ENCODE assay signal across 22 cellular contexts in genomic region chr3:127763337-127763736, GRCh38. TPM values are rescaled to one million over a fixed set of nuclear protein-coding genes. Genes with fewer than 3 reads are reported as not detected.
DNase-seq lines count a peak whose midpoint lies in the region; ATAC-seq and TF ChIP-seq lines count a peak whose summit lies in the region.
"Had no signal": no experiment of that assay in that cellular context is flagged by ENCODE, and none has a peak within 500 bp of the region (broad histone marks: within the 10 kb centered on the region; RNA-seq: fewer than 3 reads in every experiment).

No MANE protein-coding gene starts in this region.

- H3K9me3 Mint-ChIP-seq in stimulated activated memory B cell treated with anti-CD40 and anti-IgM and Interleukin-4, amounts not matched to agents 10 μg/mL and 1 μg/mL and 100 μg/mL, for 72 hours, result peaks cover 3% of the 10 kb centered on the region
- H3K9me3 Mint-ChIP-seq in mesothelial cell of epicardium, result peaks cover 14% of the 10 kb centered on the region

- H3K9me3 ChIP-seq in Karpas-422 (ENCODE audit: low read length), result no peaks in the 10 kb centered on the region
- H3K9me3 ChIP-seq in testis, result no peaks in the 10 kb centered on the region
- H3K9me3 ChIP-seq: prostate gland had no signal

- peaks cover 68% of the 10 kb centered on the region for H3K4me1 ChIP-seq in Karpas-422 (ENCODE audit: low read length)
- peaks cover 14% of the 10 kb centered on the region for H3K4me1 ChIP-seq in testis
- H3K4me1 ChIP-seq: prostate gland had no signal

- no peaks in the 10 kb centered on the region for H3K36me3 ChIP-seq in Karpas-422 (ENCODE audit: insufficient read depth, low read length)
- H3K36me3 ChIP-seq in testis (ENCODE audit: low read depth, missing control alignments), result no peaks in the 10 kb centered on the region
- no peaks in the 10 kb centered on the region for H3K36me3 ChIP-seq in brain microvascular endothelial cell (replicated peaks)
- H3K36me3 ChIP-seq: neural progenitor cell, prostate gland had no signal

- H3K27ac Mint-ChIP-seq in stimulated activated memory B cell treated with anti-CD40 and anti-IgM and Interleukin-4, amounts not matched to agents 10 μg/mL and 1 μg/mL and 100 μg/mL, for 72 hours, result peak overlapping the region; percentile 92
- no peak overlapping the region for H3K27ac Mint-ChIP-seq in mesothelial cell of epicardium
- H3K27ac Mint-ChIP-seq: activated T-cell treated with anti-CD3 and anti-CD28 coated beads, Interleukin-2, amount 50 U/mL, for 24 hours; CD4-positive, alpha-beta T cell; neural progenitor cell had no signal

- peaks cover 30% of the 10 kb centered on the region for H3K79me2 ChIP-seq in Karpas-422 (ENCODE audit: low read length)

- WGBS in testis, 2 donors, result 91 to 92% methylated on average over 3 to 8 of the region's 8 CpGs

- H3K27me3 Mint-ChIP-seq in stimulated activated memory B cell treated with anti-CD40 and anti-IgM and Interleukin-4, amounts not matched to agents 10 μg/mL and 1 μg/mL and 100 μg/mL, for 72 hours, result no peaks in the 10 kb centered on the region
- no peaks in the 10 kb centered on the region for H3K27me3 Mint-ChIP-seq in mesothelial cell of epicardium (ENCODE audit: low read depth)

- H3K4me3 ChIP-seq in GM12865 (ENCODE audit: low read depth, low read length) (peak overlapping the region; percentile 58), Karpas-422 (ENCODE audit: low read length) (no peak overlapping the region), testis (no peak overlapping the region), brain microvascular endothelial cell (ENCODE audit: low read depth, low read length) (no peak overlapping the region)
- H3K4me3 ChIP-seq: neural progenitor cell, prostate gland had no signal

- no peak for TF ChIP-seq POLR2A in testis (IDR thresholded peaks at IDR 0.05)

- no peak for ATAC-seq in stimulated activated memory B cell treated with anti-CD40 and anti-IgM and Interleukin-4, amounts not matched to agents 10 μg/mL and 1 μg/mL and 100 μg/mL, for 72 hours
- ATAC-seq: PC-3 had no signal

- H3K27me3 ChIP-seq in Karpas-422 (ENCODE audit: low read length) (no peaks in the 10 kb centered on the region), layer of hippocampus (ENCODE audit: control insufficient read depth, insufficient read depth, low read length) (no peaks in the 10 kb centered on the region), testis (no peaks in the 10 kb centered on the region), brain microvascular endothelial cell (replicated peaks) (no peaks in the 10 kb centered on the region)
- H3K27me3 ChIP-seq: neural progenitor cell had no signal

- intact Hi-C loops in testis (cut with DNase I; ENCODE audit: low total_unique reads), result no loop called here

- peak overlapping the region; percentile 27 for H3K4me2 ChIP-seq in Karpas-422 (ENCODE audit: low read depth, low read length, poor library complexity, severe bottlenecking)
- H3K4me2 ChIP-seq: neural progenitor cell had no signal

- no peak overlapping the region for H2AFZ ChIP-seq in Karpas-422 (ENCODE audit: low read length)
- H2AFZ ChIP-seq: neural progenitor cell had no signal

- peak overlapping the region; percentile 31; the same call in 1 of the 2 replicates for H3K9ac ChIP-seq in Karpas-422 (ENCODE audit: low read length)
- H3K9ac ChIP-seq: neural progenitor cell had no signal

- no peak overlapping the region for H3K4me3 Mint-ChIP-seq in stimulated activated memory B cell treated with anti-CD40 and anti-IgM and Interleukin-4, amounts not matched to agents 10 μg/mL and 1 μg/mL and 100 μg/mL, for 72 hours
- no peak overlapping the region for H3K4me3 Mint-ChIP-seq in mesothelial cell of epicardium
- H3K4me3 Mint-ChIP-seq: activated naive CD8-positive, alpha-beta T cell treated with anti-CD3 and anti-CD28 coated beads, Interleukin-2, amount 10 ng/mL, durations not matched to agents 7 days and 5 days; activated T-cell treated with anti-CD3 and anti-CD28 coated beads, Interleukin-2, amount 50 U/mL, for 24 hours; CD4-positive, alpha-beta T cell; neural progenitor cell had no signal

- H4K20me1 ChIP-seq in Karpas-422 (ENCODE audit: insufficient read depth, low read depth, low read length), result no peaks in the 10 kb centered on the region

- TF ChIP-seq CTCF in GM12865 (IDR thresholded peaks at IDR 0.05; ENCODE audit: insufficient read depth, low read depth, low read length, missing control alignments), result no peak
- no peak for TF ChIP-seq CTCF in testis (IDR thresholded peaks at IDR 0.05)
- no peak for TF ChIP-seq CTCF in brain microvascular endothelial cell (IDR thresholded peaks at IDR 0.05; ENCODE audit: low read depth, low read length, missing control alignments)
- TF ChIP-seq CTCF in mesothelial cell of epicardium (IDR thresholded peaks at IDR 0.05; ENCODE audit: unreplicated experiment), result no peak

- DNase-seq in GM12865 (ENCODE audit: low read depth), result no peak
- DNase-seq in Karpas-422, result no peak
- no peak for DNase-seq in testis
- DNase-seq in brain microvascular endothelial cell, result no peak
- DNase-seq in mesothelial cell of epicardium (ENCODE audit: low spot score in 2 of 2, unreplicated experiment in 2 of 2), result no peak
- DNase-seq: activated CD8-positive, alpha-beta memory T cell treated with anti-CD3 and anti-CD28 coated beads for 24 hours; activated gamma-delta T cell; activated naive CD8-positive, alpha-beta T cell treated with anti-CD3 and anti-CD28 coated beads, Interleukin-2, amount 10 ng/mL, durations not matched to agents 7 days and 5 days; activated T-cell treated with anti-CD3 and anti-CD28 coated beads, Interleukin-2, amount 50 U/mL, for 24 hours; CD4-positive, alpha-beta T cell; DMS 273 treated with DMSO at 0.1 percent for 48 hours; EL; kidney; NCI-H1105; NCI-H187 treated with DMSO at 0.1 percent for 48 hours; NCI-H524; PC-3; SHP77 had no signal

- in situ Hi-C loops in brain microvascular endothelial cell (cut with HindIII; ENCODE audit: low pct_ligation_motif_present, low sequenced_read_pairs), result no loop called here

- H3K27ac ChIP-seq in Karpas-422 (ENCODE audit: low read length), result peak overlapping the region; percentile 59; the same call in 1 of the 2 replicates
- peak overlapping the region; percentile 22 for H3K27ac ChIP-seq in layer of hippocampus (ENCODE audit: low read depth, low read length)
- H3K27ac ChIP-seq in testis, result no peak overlapping the region
- H3K27ac ChIP-seq in brain microvascular endothelial cell, result no peak overlapping the region
- H3K27ac ChIP-seq: neural progenitor cell, prostate gland had no signal

- peaks cover 62% of the 10 kb centered on the region for H3K4me1 Mint-ChIP-seq in stimulated activated memory B cell treated with anti-CD40 and anti-IgM and Interleukin-4, amounts not matched to agents 10 μg/mL and 1 μg/mL and 100 μg/mL, for 72 hours
- peaks cover 1% of the 10 kb centered on the region for H3K4me1 Mint-ChIP-seq in mesothelial cell of epicardium

- H3K36me3 Mint-ChIP-seq in stimulated activated memory B cell treated with anti-CD40 and anti-IgM and Interleukin-4, amounts not matched to agents 10 μg/mL and 1 μg/mL and 100 μg/mL, for 72 hours, result peaks cover 59% of the 10 kb centered on the region
- no peaks in the 10 kb centered on the region for H3K36me3 Mint-ChIP-seq in mesothelial cell of epicardium
- H3K36me3 Mint-ChIP-seq: activated naive CD8-positive, alpha-beta T cell treated with anti-CD3 and anti-CD28 coated beads, Interleukin-2, amount 10 ng/mL, durations not matched to agents 7 days and 5 days; neural progenitor cell had no signal

- H3K9me2 ChIP-seq in Karpas-422 (replicated peaks; ENCODE audit: insufficient read depth, low read length), result no peaks in the 10 kb centered on the region

RNA-seq across cellular contexts. Expression of gene MGLL, which starts 59.0 kb away (rescaled TPM):
- 58.0 and 63.3 TPM in 2 replicates for total RNA-seq in Karpas-422 (2014; rRNA removed; shearing (Covaris generic); ENCODE audit: low replicate concordance)
- total RNA-seq in testis (10 to 100 TPM; 18.3 to 19.2 TPM), mesothelial cell of epicardium (2.0 to 2.5 TPM (median 2.4 TPM) in 3 replicates)
- polyA plus RNA-seq in testis (ENCODE audit: insufficient read depth, low read depth, low replicate concordance), result 26.0 TPM

Comparison
In these comparisons a context has a peak if more than half of its experiments do, and no peak if none do; other contexts are left out.
1. H3K27ac ChIP-seq: peak in Karpas-422 (single experiment) and layer of hippocampus (single experiment); none in testis (0 of 2) and brain microvascular endothelial cell (single experiment).